11 cellular contexts compared by ENCODE assay signal in the genomic region with DNA sequence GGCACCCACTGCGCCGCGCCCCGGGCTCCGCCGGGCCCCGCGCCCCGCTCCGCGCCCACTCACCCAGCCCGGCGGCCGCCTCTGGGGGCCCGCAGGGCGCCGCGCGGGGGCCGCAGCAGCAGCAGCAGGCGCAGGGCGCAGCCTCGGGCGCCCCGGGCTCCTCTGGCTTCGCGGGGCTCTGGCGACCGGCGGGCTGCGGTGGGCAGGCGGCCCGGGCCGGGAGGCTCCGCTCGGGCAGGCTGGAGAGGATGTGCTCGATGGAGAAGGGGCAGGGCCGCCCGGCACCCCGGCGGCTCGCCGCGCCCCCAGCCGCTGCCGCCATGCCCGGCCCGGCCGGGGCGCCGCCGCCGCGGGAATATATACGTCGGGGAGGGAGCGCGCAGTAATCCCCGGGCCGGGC. TPM values are rescaled to one million over a fixed set of nuclear protein-coding genes. Genes with fewer than 3 reads are reported as not detected.
DNase-seq lines count a peak whose midpoint lies in the region; ATAC-seq and TF ChIP-seq lines count a peak whose summit lies in the region.
"Had no signal": no experiment of that assay in that cellular context is flagged by ENCODE, and none has a peak within 500 bp of the region (broad histone marks: within the 10 kb centered on the region; RNA-seq: fewer than 3 reads in every experiment).

A gene with protein sequence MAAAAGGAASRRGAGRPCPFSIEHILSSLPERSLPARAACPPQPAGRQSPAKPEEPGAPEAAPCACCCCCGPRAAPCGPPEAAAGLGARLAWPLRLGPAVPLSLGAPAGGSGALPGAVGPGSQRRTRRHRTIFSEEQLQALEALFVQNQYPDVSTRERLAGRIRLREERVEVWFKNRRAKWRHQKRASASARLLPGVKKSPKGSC (minus strand): TSS at position 331 of the 400 bp plus-strand sequence. CDS start 9 bp downstream, at position 322.

- H3K36me3 ChIP-seq in mesendoderm (ENCODE audit: control insufficient read depth, insufficient read depth, low read length) (no peaks in the 10 kb centered on the region), tibial artery (no peaks in the 10 kb centered on the region)

- peak within 1 kb of the TSS; percentile 45 for H3K23ac ChIP-seq in mesendoderm (ENCODE audit: low read length)

- peaks cover 24% of the 10 kb centered on the region for H3K27me3 Mint-ChIP-seq in activated naive CD4-positive, alpha-beta T cell treated with anti-CD3 and anti-CD28 coated beads, Interleukin-2, amount 50 U/mL, for 24 hours
- peaks cover 26% of the 10 kb centered on the region for H3K27me3 Mint-ChIP-seq in activated T-helper 17 cell treated with anti-CD3 and anti-CD28 coated beads, Interleukin-2, amount 50 U/mL, for 72 hours

- H3K56ac ChIP-seq in mesendoderm (ENCODE audit: low read length) = peak within 1 kb of the TSS; percentile 56

- H3K4me3 ChIP-seq in mesendoderm (ENCODE audit: low read length) (no peak within 1 kb of the TSS), tibial artery (peak within 1 kb of the TSS; percentile 14 to 43)

- no peak within 1 kb of the TSS for H3K27ac ChIP-seq in mesendoderm (ENCODE audit: low read depth, low read length)
- no peak within 1 kb of the TSS for H3K27ac ChIP-seq in tibial artery

- no peak within 1 kb of the TSS for H2BK5ac ChIP-seq in mesendoderm (ENCODE audit: low read length)

- H3K18ac ChIP-seq in mesendoderm (ENCODE audit: low read length) = no peak within 1 kb of the TSS

- intact Hi-C loops in tibial artery (cut with DNase I; ENCODE audit: low total_unique reads) = no loop called here

- no peak within 1 kb of the TSS for H4K8ac ChIP-seq in mesendoderm (ENCODE audit: low read depth, low read length)

- no peak within 1 kb of the TSS for H2BK120ac ChIP-seq in mesendoderm (ENCODE audit: low read depth, low read length)

- H3K36me3 Mint-ChIP-seq in activated naive CD4-positive, alpha-beta T cell treated with anti-CD3 and anti-CD28 coated beads, Interleukin-2, amount 50 U/mL, for 24 hours = no peaks in the 10 kb centered on the region
- H3K36me3 Mint-ChIP-seq in activated T-helper 17 cell treated with anti-CD3 and anti-CD28 coated beads, Interleukin-2, amount 50 U/mL, for 72 hours (ENCODE audit: low read depth) = peaks cover 14% of the 10 kb centered on the region

- H3K4me3 Mint-ChIP-seq in activated naive CD4-positive, alpha-beta T cell treated with anti-CD3 and anti-CD28 coated beads, Interleukin-2, amount 50 U/mL, for 24 hours = peak within 1 kb of the TSS; percentile 83
- H3K4me3 Mint-ChIP-seq in activated T-helper 17 cell treated with anti-CD3 and anti-CD28 coated beads, Interleukin-2, amount 50 U/mL, for 72 hours = peak within 1 kb of the TSS; percentile 66

- H2AK5ac ChIP-seq in mesendoderm (ENCODE audit: low read length) = no peak within 1 kb of the TSS

- no peaks in the 10 kb centered on the region for H3K79me2 ChIP-seq in mesendoderm (ENCODE audit: control insufficient read depth, insufficient read depth, low read length)

- H3K4me1 ChIP-seq in mesendoderm (ENCODE audit: control insufficient read depth, low read depth, low read length) = no peaks in the 10 kb centered on the region
- peaks cover 0 to 23% (median 12%) of the 10 kb centered on the region in 4 donors for H3K4me1 ChIP-seq in tibial artery

- H3K27ac Mint-ChIP-seq in activated naive CD4-positive, alpha-beta T cell treated with anti-CD3 and anti-CD28 coated beads, Interleukin-2, amount 50 U/mL, for 24 hours = no peak within 1 kb of the TSS
- H3K27ac Mint-ChIP-seq in activated T-helper 17 cell treated with anti-CD3 and anti-CD28 coated beads, Interleukin-2, amount 50 U/mL, for 72 hours = no peak within 1 kb of the TSS

- no peak within 1 kb of the TSS for H4K5ac ChIP-seq in mesendoderm (ENCODE audit: low read length)

- H3K9ac ChIP-seq in mesendoderm (ENCODE audit: low read length) = no peak within 1 kb of the TSS

- no peak for ATAC-seq in activated T-helper 17 cell treated with anti-CD3 and anti-CD28 coated beads, Interleukin-2, amount 50 U/mL, for 72 hours (replicated peaks)
- no peak for ATAC-seq in GM21367 (IDR thresholded peaks at IDR 0.05; ENCODE audit: unreplicated experiment)

- no peaks in the 10 kb centered on the region for H3K79me1 ChIP-seq in mesendoderm (ENCODE audit: low read length)

- peaks cover 5% of the 10 kb centered on the region for H3K4me1 Mint-ChIP-seq in activated naive CD4-positive, alpha-beta T cell treated with anti-CD3 and anti-CD28 coated beads, Interleukin-2, amount 50 U/mL, for 24 hours
- peaks cover 9% of the 10 kb centered on the region for H3K4me1 Mint-ChIP-seq in activated T-helper 17 cell treated with anti-CD3 and anti-CD28 coated beads, Interleukin-2, amount 50 U/mL, for 72 hours

- H3K27me3 ChIP-seq in mesendoderm (ENCODE audit: insufficient read depth, low read length, poor library complexity) = peaks cover 45% of the 10 kb centered on the region
- peaks cover 5 to 57% of the 10 kb centered on the region in 2 donors for H3K27me3 ChIP-seq in tibial artery

- no peak within 1 kb of the TSS for H2BK15ac ChIP-seq in mesendoderm (replicated peaks; ENCODE audit: low read depth)

- H3K9me3 ChIP-seq in tibial artery = no peaks in the 10 kb centered on the region

- H3K9me3 Mint-ChIP-seq in activated naive CD4-positive, alpha-beta T cell treated with anti-CD3 and anti-CD28 coated beads, Interleukin-2, amount 50 U/mL, for 24 hours = no peaks in the 10 kb centered on the region
- H3K9me3 Mint-ChIP-seq in activated T-helper 17 cell treated with anti-CD3 and anti-CD28 coated beads, Interleukin-2, amount 50 U/mL, for 72 hours = no peaks in the 10 kb centered on the region

- peak within 1 kb of the TSS; percentile 36 for H3K4me2 ChIP-seq in mesendoderm (ENCODE audit: low read length)

- DNase-seq in activated naive CD4-positive, alpha-beta T cell treated with Interleukin-2 at 50 U/mL for 16 hours = no peak
- DNase-seq in mesendoderm (no peak), tibial artery (no peak), GM19238 (ENCODE audit: insufficient read length, low spot score) (no peak), dermis blood vessel endothelial cell (no peak)
- DNase-seq: NCI-H1436 treated with DMSO at 0.1 percent for 48 hours had no signal

- WGBS in mesendoderm (ENCODE audit: extremely low coverage, insufficient coverage, low lambda C conversion rate) = no CpG with 5 or more reads among the region's 60 CpGs

- H3K4ac ChIP-seq in mesendoderm (ENCODE audit: low read depth, low read length) = no peak within 1 kb of the TSS

- no peak for TF ChIP-seq CTCF in tibial artery (IDR thresholded peaks at IDR 0.05)

RNA-seq across cellular contexts. Expression of the gene that starts here (rescaled TPM):
- total RNA-seq in activated T-helper 17 cell treated with anti-CD3 and anti-CD28 coated beads, Interleukin-2, amount 50 U/mL, for 72 hours = not detected
- 0.04 TPM for polyA plus RNA-seq in mesendoderm (2013, experiment 1 of 2)
- polyA plus RNA-seq in mesendoderm (2013, experiment 2 of 2) = 0.06 TPM
- total RNA-seq in dermis blood vessel endothelial cell = not detected in 2 replicates
- total RNA-seq: renal cortical epithelial cell had no signal
- polyA plus RNA-seq: BJ had no signal
